ENCODE assay signal across 8 cellular contexts in genomic region chr16:84700518-84701277, GRCh38. TPM values are rescaled to one million over a fixed set of nuclear protein-coding genes. Genes with fewer than 3 reads are reported as not detected.
A peak's percentile ranks its signal among the peaks of the same experiment; 100 is the strongest.
DNase-seq lines count a peak whose midpoint lies in the region; ATAC-seq, FAIRE-seq and TF ChIP-seq lines count a peak whose summit lies in the region.

No MANE protein-coding gene starts in this region.

- H3K4me1 ChIP-seq in BLaER1, result peaks cover 54% of the 10 kb centered on the region
- H3K4me1 ChIP-seq in lung (ENCODE audit: control insufficient read depth in 2 of 2, insufficient read depth in 2 of 2, low read length in 2 of 2), result peaks cover 6 to 16% of the 10 kb centered on the region in 2 donors

- TF ChIP-seq CTCF in chondrocyte (IDR thresholded peaks at IDR 0.05), result no peak
- no peak for TF ChIP-seq CTCF in lung (IDR thresholded peaks at IDR 0.05; ENCODE audit: control extremely low read depth, extremely low read depth)

- H3K4me2 ChIP-seq in BLaER1, result peak overlapping the region; percentile 95

- peaks cover 11% of the 10 kb centered on the region for H3K36me3 ChIP-seq in BLaER1
- H3K36me3 ChIP-seq in lung (ENCODE audit: control insufficient read depth in 2 of 2, insufficient read depth in 2 of 2, low read length in 2 of 2), result no peaks in the 10 kb centered on the region

- peak overlapping the region; percentile 99 for H3K9ac ChIP-seq in BLaER1

- ATAC-seq in HG03354 (IDR thresholded peaks at IDR 0.05; ENCODE audit: poor library complexity, severe bottlenecking, unreplicated experiment), result peak; percentile 36
- ATAC-seq in lung (ENCODE audit: insufficient read depth, low FRiP score), result peak; percentile 8

- H3K4me3 ChIP-seq in BLaER1, result peak overlapping the region; percentile 100
- peak overlapping the region; percentile 93 for H3K4me3 ChIP-seq in lung

- peaks cover 57% of the 10 kb centered on the region for H4K20me1 ChIP-seq in BLaER1

- peaks cover 36% of the 10 kb centered on the region for H3K4me1 Mint-ChIP-seq in T-helper 2 cell treated with Interferon-gamma antibody and Interleukin-4, amounts not matched to agents 5 μg/mL and 100 μg/mL, for 36 hours (ENCODE audit: low read depth)
- H3K4me1 Mint-ChIP-seq in chondrocyte (ENCODE audit: low read depth), result peaks cover 35% of the 10 kb centered on the region

- H3K9me3 ChIP-seq in BLaER1, result no peaks in the 10 kb centered on the region
- no peaks in the 10 kb centered on the region for H3K9me3 ChIP-seq in lung (ENCODE audit: control insufficient read depth in 2 of 2, insufficient read depth in 1 of 2, low read length in 1 of 2)

- DNase-seq in GM19239 (ENCODE audit: insufficient read length, low spot score), result peak; percentile 36
- DNase-seq in T-helper 2 cell treated with Interferon-gamma antibody and Interleukin-4, amounts not matched to agents 5 μg/mL and 100 μg/mL, for 36 hours (ENCODE audit: low spot score), result peak; percentile 39
- no peak for DNase-seq in chondrocyte (ENCODE audit: low spot score)
- no peak for DNase-seq in lung (ENCODE audit: low spot score)
- DNase-seq in stimulated activated CD8-positive, alpha-beta memory T cell treated with anti-CD3 and anti-CD28 coated beads, Interleukin-2, amount 100 ng/mL, for 1 hour (ENCODE audit: low read depth in 2 of 2), result peak; percentile 5 to 15
- DNase-seq in NCI-H774 (lab: John Stamatoyannopoulos, UW), result no peak

- no peaks in the 10 kb centered on the region for H3K27me3 ChIP-seq in BLaER1
- H3K27me3 ChIP-seq in lung (ENCODE audit: control insufficient read depth, insufficient read depth), result no peaks in the 10 kb centered on the region

- no peaks in the 10 kb centered on the region for H3K9me3 Mint-ChIP-seq in T-helper 2 cell treated with Interferon-gamma antibody and Interleukin-4, amounts not matched to agents 5 μg/mL and 100 μg/mL, for 36 hours
- H3K9me3 Mint-ChIP-seq in chondrocyte (ENCODE audit: low read depth), result peaks cover 3% of the 10 kb centered on the region

- FAIRE-seq in GM19239 (lab: Jason Lieb, UNC), result peak; percentile 88

- H3K36me3 Mint-ChIP-seq in T-helper 2 cell treated with Interferon-gamma antibody and Interleukin-4, amounts not matched to agents 5 μg/mL and 100 μg/mL, for 36 hours (ENCODE audit: low read depth), result peaks cover 4% of the 10 kb centered on the region
- no peaks in the 10 kb centered on the region for H3K36me3 Mint-ChIP-seq in chondrocyte (ENCODE audit: low read depth)

- peak overlapping the region; percentile 96 for H3K27ac Mint-ChIP-seq in T-helper 2 cell treated with Interferon-gamma antibody and Interleukin-4, amounts not matched to agents 5 μg/mL and 100 μg/mL, for 36 hours
- peak overlapping the region; percentile 89 for H3K27ac Mint-ChIP-seq in chondrocyte (ENCODE audit: unreplicated experiment)

- H3K27ac ChIP-seq in BLaER1, result peak overlapping the region; percentile 99
- peak overlapping the region; percentile 85 to 93 for H3K27ac ChIP-seq in lung (ENCODE audit: low read depth in 1 of 2, low read length in 1 of 2)

- H3K27me3 Mint-ChIP-seq in T-helper 2 cell treated with Interferon-gamma antibody and Interleukin-4, amounts not matched to agents 5 μg/mL and 100 μg/mL, for 36 hours (ENCODE audit: low read depth), result no peaks in the 10 kb centered on the region
- H3K27me3 Mint-ChIP-seq in chondrocyte (ENCODE audit: low read depth), result no peaks in the 10 kb centered on the region

- peak overlapping the region; percentile 97 for H3K4me3 Mint-ChIP-seq in T-helper 2 cell treated with Interferon-gamma antibody and Interleukin-4, amounts not matched to agents 5 μg/mL and 100 μg/mL, for 36 hours
- H3K4me3 Mint-ChIP-seq in chondrocyte (ENCODE audit: unreplicated experiment), result peak overlapping the region; percentile 87

- WGBS in lung, 2 donors, result 5 to 6% methylated on average over 20 of the region's 20 CpGs

RNA-seq across cellular contexts. Expression of gene USP10, which starts 0.9 kb away (rescaled TPM):
- 43.0 to 59.3 TPM (median 43.4 TPM) in 3 replicates for total RNA-seq in chondrocyte
- 10 to 100 TPM; 70.5 to 77.5 TPM for total RNA-seq in lung
- polyA plus RNA-seq in lung, result 10 to 100 TPM; 18.5 to 55.5 TPM

RNA-seq across cellular contexts. Expression of gene KLHL36, which starts 52.4 kb away (rescaled TPM):
- total RNA-seq in chondrocyte (40.2 to 43.8 TPM (median 42.4 TPM) in 3 replicates), lung (10 to 100 TPM; 36.9 to 52.7 TPM)
- polyA plus RNA-seq in lung, result 10 to 100 TPM; 18.1 to 27.7 TPM

Comparison
In these comparisons a context has a peak if more than half of its experiments do, and no peak if none do; other contexts are left out.
1. DNase-seq: peak in GM19239 (single experiment), T-helper 2 cell treated with Interferon-gamma antibody and Interleukin-4, amounts not matched to agents 5 μg/mL and 100 μg/mL, for 36 hours (single experiment) and stimulated activated CD8-positive, alpha-beta memory T cell treated with anti-CD3 and anti-CD28 coated beads, Interleukin-2, amount 100 ng/mL, for 1 hour (2 of 2); none in chondrocyte (single experiment), lung (single experiment) and NCI-H774 (single experiment).